In the genomic region with DNA sequence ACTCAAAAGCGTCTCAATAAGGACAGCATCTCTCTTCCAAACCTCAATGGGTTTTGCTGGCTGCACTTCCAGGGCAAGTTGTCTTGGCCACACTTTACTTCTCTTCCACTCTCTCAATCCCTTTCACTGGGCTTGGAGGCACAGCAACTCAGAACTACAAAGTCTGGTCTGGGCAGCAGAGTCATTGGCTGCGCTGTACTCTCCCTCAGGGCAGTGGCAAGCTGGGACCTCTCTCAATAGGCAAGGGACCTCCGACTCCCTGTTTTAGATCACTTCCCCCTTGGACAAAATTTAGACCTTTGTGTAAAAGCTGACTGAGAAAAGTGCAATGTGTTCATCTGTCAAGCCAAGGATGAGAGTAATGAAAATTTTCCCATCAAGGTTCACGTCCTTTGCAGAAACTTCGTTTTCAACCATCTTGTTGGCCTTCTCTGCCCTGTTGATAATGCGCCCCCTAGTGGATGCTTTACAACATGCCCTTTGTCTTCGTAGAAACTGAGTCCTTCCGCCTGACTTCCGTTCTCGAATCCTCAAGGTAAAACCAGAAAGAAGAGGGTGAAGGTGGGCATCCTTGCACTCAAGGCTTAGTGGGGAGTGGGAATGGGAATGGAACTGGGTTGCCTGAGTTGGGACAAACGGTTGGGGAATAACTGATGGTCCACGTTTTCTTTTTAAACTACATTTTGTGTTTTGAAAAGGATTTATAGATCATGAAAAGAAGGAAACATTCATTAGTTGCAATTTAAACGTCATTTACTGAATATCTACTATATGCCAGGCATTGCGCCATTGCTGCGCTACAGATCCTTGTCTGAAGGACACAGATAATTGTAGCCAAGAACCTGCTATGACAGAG, we compare ENCODE assay signal across 1 cellular context.
TF ChIP-seq lines count a peak whose summit lies in the region.

No MANE protein-coding gene starts in this region.

TF ChIP-seq in HepG2, 621 proteins besides CTCF, POLR2A, EP300 and RAD21 (continued from another document):
- TF ChIP-seq EHMT2 (IDR thresholded peaks at IDR 0.05; ENCODE audit: borderline replicate concordance, low read depth, low read length) (peak; percentile 32; the same call in 1 of the 2 replicates), ZBTB1 (CRISPR knock-in tag; IDR thresholded peaks at IDR 0.05; ENCODE audit: borderline replicate concordance) (no peak)
